In the genomic region with DNA sequence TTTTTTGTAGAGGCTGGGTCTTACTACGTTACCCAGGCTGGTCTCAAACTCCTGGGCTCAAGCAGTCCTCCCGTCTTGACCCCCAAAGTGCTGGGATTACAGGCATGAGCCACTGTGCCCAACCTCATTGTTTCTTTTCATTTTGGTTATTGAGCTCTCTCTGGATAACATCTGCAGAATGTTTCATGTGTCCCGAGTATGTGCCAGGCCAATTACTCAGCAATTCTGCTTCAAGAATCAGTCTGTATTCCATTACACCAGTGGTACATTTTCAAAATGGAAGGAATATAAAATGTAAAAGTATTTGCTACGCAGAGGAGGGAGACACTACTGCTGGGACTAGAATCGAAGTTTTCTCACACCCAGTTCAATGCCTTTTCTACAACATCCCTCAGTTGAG, we compare ENCODE assay signal across 16 cellular contexts. TPM values are rescaled to one million over a fixed set of nuclear protein-coding genes. Genes with fewer than 3 reads are reported as not detected.
DNase-seq lines count a peak whose midpoint lies in the region; ATAC-seq and TF ChIP-seq lines count a peak whose summit lies in the region.
"Had no signal": no experiment of that assay in that cellular context is flagged by ENCODE, and none has a peak within 500 bp of the region (broad histone marks: within the 10 kb centered on the region; RNA-seq: fewer than 3 reads in every experiment).

No MANE protein-coding gene starts in this region.

- H3K4me2 ChIP-seq in GM23248 (ENCODE audit: unreplicated experiment): no peak overlapping the region

- peaks cover 23% of the 10 kb centered on the region for H3K4me1 ChIP-seq in GM23248 (ENCODE audit: insufficient read depth)
- peaks cover 8% of the 10 kb centered on the region; the same call in 1 of the 2 replicates for H3K4me1 ChIP-seq in SJCRH30

- ATAC-seq in T-cell (replicated peaks in 1 of 4): no peak
- no peak for ATAC-seq in central memory CD8-positive, alpha-beta T cell (replicated peaks; ENCODE audit: extremely low read depth, poor library complexity, severe bottlenecking)

- peaks cover 4% of the 10 kb centered on the region for H3K36me3 Mint-ChIP-seq in T-cell
- peaks cover 19% of the 10 kb centered on the region for H3K36me3 Mint-ChIP-seq in central memory CD8-positive, alpha-beta T cell (ENCODE audit: insufficient read depth)
- peaks cover 2% of the 10 kb centered on the region for H3K36me3 Mint-ChIP-seq in neural crest cell (ENCODE audit: low read depth)

- POLR2A ChIA-PET in T-cell (lab: Charles Lee): no interaction called here

- peaks cover 88% of the 10 kb centered on the region for H3K79me2 ChIP-seq in GM23248 (ENCODE audit: insufficient read depth)
- H3K79me2 ChIP-seq: parathyroid adenoma had no signal

- H3F3A ChIP-seq in GM23248 (ENCODE audit: insufficient read depth): peaks cover 36% of the 10 kb centered on the region

- DNase-seq in GM23248 (peak; percentile 34), T-cell (no peak), neural crest cell (ENCODE audit: low read depth, low spot score) (no peak), SKM-1 treated with dmso at 0.1 percent for 144 hours (lab: John Stamatoyannopoulos, UW; ENCODE audit: unreplicated experiment) (no peak), SJCRH30 (no peak), H4 (ENCODE audit: low spot score) (no peak)
- no peak for DNase-seq in central memory CD8-positive, alpha-beta T cell (ENCODE audit: low spot score in 2 of 2)
- DNase-seq: activated CD4-positive, alpha-beta T cell treated with anti-CD3 and anti-CD28 coated beads, Interleukin-2, amount 50 U/mL, for 48 hours; dorsolateral prefrontal cortex; hippocampal formation; NCI-H187; NCI-H446; SHP77 treated with DMSO at 0.1 percent for 48 hours; stimulated activated CD4-positive, alpha-beta T cell treated with anti-CD3 and anti-CD28 coated beads, Interleukin-2, amount 100 ng/mL, for 48 hours had no signal

- H3K9ac ChIP-seq in GM23248: no peak overlapping the region
- H3K9ac ChIP-seq: parathyroid adenoma had no signal

- no peaks in the 10 kb centered on the region for H3K9me2 ChIP-seq in GM23248 (ENCODE audit: insufficient read depth)

- H3K9me3 ChIP-seq in GM23248 (ENCODE audit: low read depth) (no peaks in the 10 kb centered on the region), SJCRH30 (replicated peaks) (no peaks in the 10 kb centered on the region)

- H3K27ac ChIP-seq in GM23248 (peak overlapping the region; percentile 75), SJCRH30 (no peak overlapping the region)
- H3K27ac ChIP-seq: C4-2B, parathyroid adenoma had no signal

- H3K4me3 ChIP-seq in GM23248 (no peak overlapping the region), SJCRH30 (no peak overlapping the region)

- H3K27ac Mint-ChIP-seq in T-cell (no peak overlapping the region), neural crest cell (ENCODE audit: unreplicated experiment) (no peak overlapping the region)
- H3K27ac Mint-ChIP-seq in central memory CD8-positive, alpha-beta T cell (ENCODE audit: low read depth): no peak overlapping the region

- H3K27me3 Mint-ChIP-seq in T-cell (no peaks in the 10 kb centered on the region), neural crest cell (ENCODE audit: low read depth) (no peaks in the 10 kb centered on the region)
- H3K27me3 Mint-ChIP-seq in central memory CD8-positive, alpha-beta T cell: no peaks in the 10 kb centered on the region

- peaks cover 2% of the 10 kb centered on the region; the same call in 1 of the 2 replicates for H4K20me1 ChIP-seq in GM23248 (ENCODE audit: insufficient read depth)

- 52 to 57% methylated on average over 5 of the region's 5 CpGs for WGBS in GM23248 (ENCODE audit: low coverage in 1 of 2, low lambda C conversion rate in 2 of 2, missing lambda C conversion rate in 2 of 2), 2 experiments

- CTCF ChIA-PET in T-cell (lab: Charles Lee): no interaction called here

- peaks cover 28 to 33% (median 31%) of the 10 kb centered on the region in 3 donors for H3K4me1 Mint-ChIP-seq in T-cell
- H3K4me1 Mint-ChIP-seq in central memory CD8-positive, alpha-beta T cell: peaks cover 32% of the 10 kb centered on the region
- H3K4me1 Mint-ChIP-seq in neural crest cell: peaks cover 33% of the 10 kb centered on the region

- H3K27me3 ChIP-seq in GM23248 (replicated peaks; ENCODE audit: insufficient read depth) (no peaks in the 10 kb centered on the region), SJCRH30 (no peaks in the 10 kb centered on the region)
- H3K27me3 ChIP-seq: dorsolateral prefrontal cortex had no signal

- in situ Hi-C loops in GM23248 (cut with MboI): no loop called here

- no peaks in the 10 kb centered on the region for H3K9me3 Mint-ChIP-seq in T-cell
- no peaks in the 10 kb centered on the region for H3K9me3 Mint-ChIP-seq in central memory CD8-positive, alpha-beta T cell
- no peaks in the 10 kb centered on the region for H3K9me3 Mint-ChIP-seq in neural crest cell

- H3K4me3 Mint-ChIP-seq in T-cell: peak overlapping the region in 2 of 3 donors; percentile 90 to 91
- peak overlapping the region; percentile 87 for H3K4me3 Mint-ChIP-seq in central memory CD8-positive, alpha-beta T cell
- H3K4me3 Mint-ChIP-seq in neural crest cell: peak overlapping the region; percentile 94

- no peak for TF ChIP-seq CTCF in neural crest cell (conservative IDR thresholded peaks at IDR 0.05)

- no peak overlapping the region for H2AFZ ChIP-seq in GM23248
- H2AFZ ChIP-seq: parathyroid adenoma had no signal

- peaks cover 11% of the 10 kb centered on the region; the same call in 1 of the 2 replicates for H3K36me3 ChIP-seq in GM23248 (ENCODE audit: low read depth)
- H3K36me3 ChIP-seq in SJCRH30: peaks cover 5% of the 10 kb centered on the region; the same call in 1 of the 2 replicates

RNA-seq across cellular contexts. Expression of a gene that starts 1.7 kb away (rescaled TPM):
- 44.3 and 49.6 TPM in 2 replicates for total RNA-seq in GM23248 (2014; rRNA removed; shearing (Covaris generic))
- polyA plus RNA-seq in GM23248 (2016; fragmentation: Nextera tagmentation; extraction: Ambion mirVana): 46.4 and 50.1 TPM in 2 replicates
- total RNA-seq in T-cell (10 to 100 TPM; 26.0 to 32.8 (median 27.6) TPM), neural crest cell (43.1 and 45.8 TPM in 2 replicates)
- total RNA-seq in SJCRH30 (2014; rRNA removed; shearing (Covaris generic)): 62.4 and 65.9 TPM in 2 replicates
- 38.3 and 48.1 TPM in 2 replicates for total RNA-seq in H4 (2014; rRNA removed; shearing (Covaris generic))

RNA-seq across cellular contexts. Expression of a gene that starts 36.6 kb away (rescaled TPM):
- 51.0 and 63.0 TPM in 2 replicates for total RNA-seq in GM23248 (2014; rRNA removed; shearing (Covaris generic))
- 38.4 and 39.4 TPM in 2 replicates for polyA plus RNA-seq in GM23248 (2016; fragmentation: Nextera tagmentation; extraction: Ambion mirVana)
- 10 to 100 TPM; 60.7 to 87.1 (median 70.8) TPM for total RNA-seq in T-cell
- total RNA-seq in neural crest cell: 54.8 and 57.5 TPM in 2 replicates
- 50.2 and 53.1 TPM in 2 replicates for total RNA-seq in SJCRH30 (2014; rRNA removed; shearing (Covaris generic))
- total RNA-seq in H4 (2014; rRNA removed; shearing (Covaris generic)): 46.5 and 51.4 TPM in 2 replicates

RNA-seq across cellular contexts. Expression of a gene that starts 49.3 kb away (rescaled TPM):
- 48.1 and 58.4 TPM in 2 replicates for total RNA-seq in GM23248 (2014; rRNA removed; shearing (Covaris generic))
- 46.3 and 48.2 TPM in 2 replicates for polyA plus RNA-seq in GM23248 (2016; fragmentation: Nextera tagmentation; extraction: Ambion mirVana)
- total RNA-seq in T-cell (10 to 100 TPM; 47.8 to 70.9 (median 67.6) TPM), neural crest cell (88.9 and 89.6 TPM in 2 replicates)
- total RNA-seq in SJCRH30 (2014; rRNA removed; shearing (Covaris generic)): 61.2 and 66.8 TPM in 2 replicates
- total RNA-seq in H4 (2014; rRNA removed; shearing (Covaris generic)): 35.4 and 36.2 TPM in 2 replicates

RNA-seq across cellular contexts. Expression of a gene that starts 50.0 kb away (rescaled TPM):
- total RNA-seq in GM23248 (2014; rRNA removed; shearing (Covaris generic)): 422 and 555 TPM in 2 replicates
- 444 and 449 TPM in 2 replicates for polyA plus RNA-seq in GM23248 (2016; fragmentation: Nextera tagmentation; extraction: Ambion mirVana)
- total RNA-seq in T-cell (1,000 to 10,000 TPM; 1,758 to 2,043 (median 1,921) TPM), neural crest cell (1,184 and 1,252 TPM in 2 replicates)
- total RNA-seq in SJCRH30 (2014; rRNA removed; shearing (Covaris generic)): 3,637 and 3,779 TPM in 2 replicates
- total RNA-seq in H4 (2014; rRNA removed; shearing (Covaris generic)): 1,241 and 1,313 TPM in 2 replicates

RNA-seq across cellular contexts. Expression of a gene that starts 58.9 kb away (rescaled TPM):
- 16.2 and 20.9 TPM in 2 replicates for total RNA-seq in GM23248 (2014; rRNA removed; shearing (Covaris generic))
- polyA plus RNA-seq in GM23248 (2016; fragmentation: Nextera tagmentation; extraction: Ambion mirVana): 20.5 and 23.5 TPM in 2 replicates
- total RNA-seq in T-cell: 10 to 100 TPM in 3 of 5 donors, 1 to 10 TPM in 2; 7.5 to 16.5 (median 12.6) TPM
- total RNA-seq in neural crest cell: 47.1 and 47.2 TPM in 2 replicates
- total RNA-seq in SJCRH30 (2014; rRNA removed; shearing (Covaris generic)): 31.5 and 34.9 TPM in 2 replicates
- total RNA-seq in H4 (2014; rRNA removed; shearing (Covaris generic)): 128 and 142 TPM in 2 replicates
